Comparison of ENCODE assay signal across 9 cellular contexts in genomic region chr7:150941983-150942590, GRCh38. TPM values are rescaled to one million over a fixed set of nuclear protein-coding genes. Genes with fewer than 3 reads are reported as not detected.
A peak's percentile ranks its signal among the peaks of the same experiment; 100 is the strongest.
DNase-seq lines count a peak whose midpoint lies in the region; ATAC-seq and TF ChIP-seq lines count a peak whose summit lies in the region.
"Had no signal": no experiment of that assay in that cellular context is flagged by ENCODE, and none has a peak within 500 bp of the region (broad histone marks: within the 10 kb centered on the region; RNA-seq: fewer than 3 reads in every experiment).

No MANE protein-coding gene starts in this region.

- in situ Hi-C loops in gastrocnemius medialis (cut with MboI; ENCODE audit: low sequenced_read_pairs in 4 of 4): no loop called here

- no peak overlapping the region for H3K27ac ChIP-seq in CD4-positive, alpha-beta memory T cell (ENCODE audit: low read depth, low read length)
- H3K27ac ChIP-seq in heart right ventricle (peak overlapping the region in 4 of 10 donors; percentile 36 to 60 (median 52)), SJCRH30 (no peak overlapping the region), gastrocnemius medialis (no peak overlapping the region)

- ATAC-seq in HG03457 (IDR thresholded peaks at IDR 0.05; ENCODE audit: unreplicated experiment) (peak; percentile 55), heart right ventricle (peak; percentile 49 to 78 (median 59)), gastrocnemius medialis (no peak), GM21381 (IDR thresholded peaks at IDR 0.05; ENCODE audit: unreplicated experiment) (no peak)

- intact Hi-C loops in CD4-positive, alpha-beta memory T cell (cut with micrococcal nuclease): no loop called here
- intact Hi-C loops in heart right ventricle (cut with DNase I): no loop called here
- intact Hi-C loops in gastrocnemius medialis (cut with DNase I; ENCODE audit: low total_unique reads): no loop called here

- peaks cover 0 to 2% (median 0%) of the 10 kb centered on the region in 8 donors for H3K9me3 Mint-ChIP-seq in CD4-positive, alpha-beta memory T cell
- H3K9me3 Mint-ChIP-seq: T-helper 1 cell treated with Interleukin-12 subunit alpha and Interleukin-12 subunit beta and Interleukin-4 antibody, amounts not matched to agents 30 μg/mL and 1 μg/mL, for 36 hours had no signal

- H3K9me3 ChIP-seq in CD4-positive, alpha-beta memory T cell (ENCODE audit: control insufficient read depth in 1 of 2, low read length in 2 of 2): no peaks in the 10 kb centered on the region
- H3K9me3 ChIP-seq in heart right ventricle (no peaks in the 10 kb centered on the region), SJCRH30 (replicated peaks) (no peaks in the 10 kb centered on the region), gastrocnemius medialis (no peaks in the 10 kb centered on the region)

- H3K4me3 Mint-ChIP-seq in CD4-positive, alpha-beta memory T cell: peak overlapping the region in 7 of 8 donors; percentile 30 to 68 (median 64)
- H3K4me3 Mint-ChIP-seq: T-helper 1 cell treated with Interleukin-12 subunit alpha and Interleukin-12 subunit beta and Interleukin-4 antibody, amounts not matched to agents 30 μg/mL and 1 μg/mL, for 36 hours had no signal

- CTCF ChIA-PET in CD4-positive, alpha-beta memory T cell (lab: Charles Lee; ENCODE audit: partially characterized antibody): interaction anchor here (0.7 to 1.0 kb wide), 2 partner anchors 19 to 37 kb away, joined by 3 to 5 read pairs; no protein-coding TSS in a partner anchor

- 27% methylated on average over 14 of the region's 14 CpGs for WGBS in heart right ventricle, 2 donors

- no peaks in the 10 kb centered on the region for H3K27me3 ChIP-seq in CD4-positive, alpha-beta memory T cell (ENCODE audit: insufficient read depth, low read length)
- peaks cover 0 to 31% (median 10%) of the 10 kb centered on the region in 7 donors for H3K27me3 ChIP-seq in heart right ventricle
- H3K27me3 ChIP-seq in SJCRH30: no peaks in the 10 kb centered on the region; the same call in 1 of the 2 replicates
- peaks cover 0 to 6% (median 0%) of the 10 kb centered on the region in 3 donors for H3K27me3 ChIP-seq in gastrocnemius medialis

- peaks cover 27 to 66% (median 46%) of the 10 kb centered on the region in 4 donors for H3K4me1 Mint-ChIP-seq in CD4-positive, alpha-beta memory T cell

- H3K4me3 ChIP-seq in CD4-positive, alpha-beta memory T cell (ENCODE audit: low read length in 2 of 2): peak overlapping the region in 1 of 2 donors; percentile 23
- H3K4me3 ChIP-seq in heart right ventricle: no peak overlapping the region
- H3K4me3 ChIP-seq in SJCRH30: no peak overlapping the region
- no peak overlapping the region for H3K4me3 ChIP-seq in gastrocnemius medialis

- TF ChIP-seq CTCF in heart right ventricle (IDR thresholded peaks at IDR 0.05): no peak
- no peak for TF ChIP-seq CTCF in gastrocnemius medialis (IDR thresholded peaks at IDR 0.05 in 4 of 5, conservative IDR thresholded peaks at IDR 0.05 in 1 of 5)

- TF ChIP-seq POLR2A in gastrocnemius medialis (IDR thresholded peaks at IDR 0.05): no peak

- POLR2A ChIA-PET in CD4-positive, alpha-beta memory T cell (lab: Charles Lee; ENCODE audit: partially characterized antibody): interaction anchor here (1.5 kb wide), 1 partner anchor 11 kb away, joined by 4 read pairs; no protein-coding TSS in a partner anchor

- H3K27ac Mint-ChIP-seq in CD4-positive, alpha-beta memory T cell: peak overlapping the region in 5 of 7 donors; percentile 10 to 85 (median 65)
- H3K27ac Mint-ChIP-seq: T-helper 1 cell treated with Interleukin-12 subunit alpha and Interleukin-12 subunit beta and Interleukin-4 antibody, amounts not matched to agents 30 μg/mL and 1 μg/mL, for 36 hours had no signal

- H3K27me3 Mint-ChIP-seq in CD4-positive, alpha-beta memory T cell: no peaks in the 10 kb centered on the region

- no peaks in the 10 kb centered on the region for H3K36me3 ChIP-seq in CD4-positive, alpha-beta memory T cell (ENCODE audit: insufficient read depth, low read length)
- H3K36me3 ChIP-seq in heart right ventricle: peaks cover 0 to 9% (median 0%) of the 10 kb centered on the region in 9 donors
- H3K36me3 ChIP-seq in SJCRH30: no peaks in the 10 kb centered on the region
- no peaks in the 10 kb centered on the region for H3K36me3 ChIP-seq in gastrocnemius medialis

- H3K36me3 Mint-ChIP-seq in CD4-positive, alpha-beta memory T cell: no peaks in the 10 kb centered on the region

- peaks cover 43% of the 10 kb centered on the region for H3K4me1 ChIP-seq in CD4-positive, alpha-beta memory T cell (ENCODE audit: insufficient read depth, low read length)
- H3K4me1 ChIP-seq in heart right ventricle (peaks cover 3 to 40% (median 23%) of the 10 kb centered on the region in 9 donors), SJCRH30 (no peaks in the 10 kb centered on the region), gastrocnemius medialis (no peaks in the 10 kb centered on the region)

- peak; percentile 48 to 61 (median 52) for DNase-seq in CD4-positive, alpha-beta memory T cell
- DNase-seq in UCSD-AML1 (lab: John Stamatoyannopoulos, UW; ENCODE audit: unreplicated experiment): peak; percentile 48
- peak; percentile 66 to 73 for DNase-seq in heart right ventricle
- DNase-seq in stimulated activated CD8-positive, alpha-beta memory T cell treated with anti-CD3 and anti-CD28 coated beads, Interleukin-15, amount 100 ng/mL, for 1 hour (ENCODE audit: low read depth): peak; percentile 16
- DNase-seq in SJCRH30: no peak
- no peak for DNase-seq in gastrocnemius medialis

RNA-seq across cellular contexts. Expression of gene KCNH2, which starts 36.0 kb away (rescaled TPM):
- total RNA-seq in CD4-positive, alpha-beta memory T cell: 1 to 10 TPM; 2.3 to 2.6 TPM
- polyA plus RNA-seq in CD4-positive, alpha-beta memory T cell: 1 to 10 TPM; 1.8 to 2.4 TPM
- total RNA-seq in heart right ventricle: 100 to 1,000 TPM in 1 of 10 donors, 10 to 100 TPM in 9; 63.2 to 126 (median 78.4) TPM
- polyA plus RNA-seq in heart right ventricle: 10 to 100 TPM; 50.2 to 99.9 TPM
- 15.9 and 19.3 TPM in 2 replicates for total RNA-seq in SJCRH30 (2014; rRNA removed; shearing (Covaris generic))
- under 1 TPM in 3 of 4 donors, not detected in 1; 0.19 to 1.00 (median 0.46) TPM for total RNA-seq in gastrocnemius medialis

RNA-seq across cellular contexts. Expression of gene NOS3, which starts 48.7 kb away (rescaled TPM):
- 1 to 10 TPM; 4.0 to 4.6 TPM for total RNA-seq in CD4-positive, alpha-beta memory T cell
- 10 to 100 TPM in 1 of 2 donors, 1 to 10 TPM in 1; 6.6 to 14.9 TPM for polyA plus RNA-seq in CD4-positive, alpha-beta memory T cell
- total RNA-seq in heart right ventricle (10 to 100 TPM in 9 of 10 donors, 1 to 10 TPM in 1; 10.0 to 53.3 (median 13.3) TPM), gastrocnemius medialis (10 to 100 TPM in 1 of 4 donors, 1 to 10 TPM in 3; 1.4 to 10.8 (median 4.2) TPM)
- polyA plus RNA-seq in heart right ventricle: 10 to 100 TPM; 11.1 to 25.5 TPM
- total RNA-seq in SJCRH30 (2014; rRNA removed; shearing (Covaris generic)): 0.05 and 0.20 TPM in 2 replicates

Comparison
In these comparisons a context has a peak if more than half of its experiments do, and no peak if none do; other contexts are left out.
1. DNase-seq: peak in CD4-positive, alpha-beta memory T cell (5 of 5), UCSD-AML1 (single experiment), heart right ventricle (2 of 2) and stimulated activated CD8-positive, alpha-beta memory T cell treated with anti-CD3 and anti-CD28 coated beads, Interleukin-15, amount 100 ng/mL, for 1 hour (single experiment); none in SJCRH30 (0 of 2) and gastrocnemius medialis (0 of 2).
2. ATAC-seq: peak in HG03457 (single experiment) and heart right ventricle (8 of 8); none in gastrocnemius medialis (0 of 2) and GM21381 (single experiment).